ENCODE assay signal across 1 cellular context in genomic region chr6:157449610-157450009, GRCh38.
TF ChIP-seq lines count a peak whose summit lies in the region.

No MANE protein-coding gene starts in this region.

TF ChIP-seq in WTC11, 78 proteins besides CTCF, POLR2A, EP300 and RAD21 (continued from another document):
- TF ChIP-seq, protein P1, sequence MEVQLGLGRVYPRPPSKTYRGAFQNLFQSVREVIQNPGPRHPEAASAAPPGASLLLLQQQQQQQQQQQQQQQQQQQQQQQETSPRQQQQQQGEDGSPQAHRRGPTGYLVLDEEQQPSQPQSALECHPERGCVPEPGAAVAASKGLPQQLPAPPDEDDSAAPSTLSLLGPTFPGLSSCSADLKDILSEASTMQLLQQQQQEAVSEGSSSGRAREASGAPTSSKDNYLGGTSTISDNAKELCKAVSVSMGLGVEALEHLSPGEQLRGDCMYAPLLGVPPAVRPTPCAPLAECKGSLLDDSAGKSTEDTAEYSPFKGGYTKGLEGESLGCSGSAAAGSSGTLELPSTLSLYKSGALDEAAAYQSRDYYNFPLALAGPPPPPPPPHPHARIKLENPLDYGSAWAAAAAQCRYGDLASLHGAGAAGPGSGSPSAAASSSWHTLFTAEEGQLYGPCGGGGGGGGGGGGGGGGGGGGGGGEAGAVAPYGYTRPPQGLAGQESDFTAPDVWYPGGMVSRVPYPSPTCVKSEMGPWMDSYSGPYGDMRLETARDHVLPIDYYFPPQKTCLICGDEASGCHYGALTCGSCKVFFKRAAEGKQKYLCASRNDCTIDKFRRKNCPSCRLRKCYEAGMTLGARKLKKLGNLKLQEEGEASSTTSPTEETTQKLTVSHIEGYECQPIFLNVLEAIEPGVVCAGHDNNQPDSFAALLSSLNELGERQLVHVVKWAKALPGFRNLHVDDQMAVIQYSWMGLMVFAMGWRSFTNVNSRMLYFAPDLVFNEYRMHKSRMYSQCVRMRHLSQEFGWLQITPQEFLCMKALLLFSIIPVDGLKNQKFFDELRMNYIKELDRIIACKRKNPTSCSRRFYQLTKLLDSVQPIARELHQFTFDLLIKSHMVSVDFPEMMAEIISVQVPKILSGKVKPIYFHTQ (CRISPR knock-in tag; IDR thresholded peaks at IDR 0.05): no peak
